ENCODE assay signal across 12 cellular contexts in genomic region chr19:49887653-49888477, GRCh38. TPM values are rescaled to one million over a fixed set of nuclear protein-coding genes. Genes with fewer than 3 reads are reported as not detected.
DNase-seq lines count a peak whose midpoint lies in the region; ATAC-seq and TF ChIP-seq lines count a peak whose summit lies in the region.
"Had no signal": no experiment of that assay in that cellular context is flagged by ENCODE, and none has a peak within 500 bp of the region (broad histone marks: within the 10 kb centered on the region; RNA-seq: fewer than 3 reads in every experiment).

No MANE protein-coding gene starts in this region.

- H3K56ac ChIP-seq in IMR-90 (ENCODE audit: extremely low read depth, insufficient read depth, low read length) = no peak overlapping the region

- WGBS in IMR-90 (ENCODE audit: extremely low coverage in 2 of 2, insufficient read length in 1 of 2), 2 experiments = 68% methylated on average over 19 of the region's 51 CpGs; no CpG with 5 or more reads in 1 of the 2 experiments
- WGBS in psoas muscle, 3 donors = 72 to 85% (median 77%) methylated on average over 48 to 51 of the region's 51 CpGs
- 95% methylated on average over 25 of the region's 51 CpGs for whole genome bisulfite sequencing in SK-N-SH (ENCODE audit: low lambda C conversion rate)

- no peak for TF ChIP-seq CTCF in IMR-90 (conservative IDR thresholded peaks at IDR 0.05; ENCODE audit: low read depth, low read length)
- TF ChIP-seq CTCF in RWPE1 (conservative IDR thresholded peaks at IDR 0.05; ENCODE audit: low read depth) = no peak
- no peak for TF ChIP-seq CTCF in psoas muscle (IDR thresholded peaks at IDR 0.05)
- TF ChIP-seq CTCF in SK-N-SH (IDR thresholded peaks at IDR 0.05) = no peak

- H3K9ac ChIP-seq in BLaER1 (no peak overlapping the region), IMR-90 (ENCODE audit: low read depth, low read length) (no peak overlapping the region), SK-N-SH (no peak overlapping the region)

- no peak for TF ChIP-seq EP300 in SK-N-SH (IDR thresholded peaks at IDR 0.05; ENCODE audit: borderline replicate concordance in 1 of 2, low read depth in 1 of 2, low read length in 1 of 2)

- no peak overlapping the region for H2BK120ac ChIP-seq in IMR-90 (ENCODE audit: low read depth, low read length)

- H3K27ac ChIP-seq in BLaER1 (0 out of 2 replicates have a peak overlapping the region, but pooled peaks have one; percentile 18), IMR-90 (ENCODE audit: insufficient read depth, low read length) (no peak overlapping the region), RWPE1 (peak overlapping the region; percentile 39; the same call in 1 of the 2 replicates), psoas muscle (no peak overlapping the region), SK-N-SH (ENCODE audit: low read depth in 2 of 2, low read length in 1 of 2) (no peak overlapping the region)
- H3K27ac ChIP-seq: HL-60, upper lobe of left lung had no signal

- no peak overlapping the region for H3K4ac ChIP-seq in IMR-90 (ENCODE audit: low read depth, low read length)

- no peaks in the 10 kb centered on the region for H3K27me3 ChIP-seq in BLaER1
- peaks cover 8% of the 10 kb centered on the region; the same call in 1 of the 2 replicates for H3K27me3 ChIP-seq in IMR-90 (ENCODE audit: control insufficient read depth, insufficient read depth, low read length)
- no peaks in the 10 kb centered on the region for H3K27me3 ChIP-seq in psoas muscle (ENCODE audit: insufficient read depth in 3 of 3, low read length in 2 of 3)
- H3K27me3 ChIP-seq in SK-N-SH (ENCODE audit: insufficient read depth) = no peaks in the 10 kb centered on the region

- H3K9me1 ChIP-seq in IMR-90 (ENCODE audit: insufficient read depth, low read length) = no peaks in the 10 kb centered on the region

- dilution Hi-C loops in IMR-90 (cut with HindIII; ENCODE audit: low sequenced_read_pairs, unreplicated experiment) = no loop called here

- CTCF ChIA-PET in IMR-90 (lab: Yijun Ruan, JAX) (no interaction called here), RWPE1 (lab: Yijun Ruan, JAX) (no interaction called here), SK-N-SH (lab: Yijun Ruan, JAX) (interaction anchor here (1.2 kb wide), 1 partner anchor 10 kb away, joined by 3 read pairs; no protein-coding TSS in a partner anchor)

- no peak for TF ChIP-seq POLR2A in IMR-90 (IDR thresholded peaks at IDR 0.05; ENCODE audit: low read depth, low read length)

- peaks cover 0 to 6% of the 10 kb centered on the region in 2 experiments; a peak in 1 of 4 replicates for H3K79me1 ChIP-seq in IMR-90 (ENCODE audit: low read depth in 1 of 2, low read length in 2 of 2)

- H4K8ac ChIP-seq in IMR-90 (ENCODE audit: low read depth in 2 of 2, low read length in 2 of 2) = no peak overlapping the region

- BruUV-seq in IMR-90 (replicated peaks; lab: Mats Ljungman, UMichigan) = no TSS peak

- intact Hi-C loops in IMR-90 (cut with micrococcal nuclease) = no loop called here
- intact Hi-C loops in psoas muscle (cut with DNase I) = no loop called here

- no peak overlapping the region for H2BK15ac ChIP-seq in IMR-90 (ENCODE audit: low read depth, low read length)

- ATAC-seq in IMR-90 (ENCODE audit: low read depth) (no peak), psoas muscle (no peak), GM19455 (IDR thresholded peaks at IDR 0.05; ENCODE audit: unreplicated experiment) (no peak)

- H3K14ac ChIP-seq in IMR-90 (replicated peaks; ENCODE audit: low read depth, low read length) = no peak overlapping the region

- H2BK20ac ChIP-seq in IMR-90 (ENCODE audit: low read depth, low read length) = no peak overlapping the region

- H2BK5ac ChIP-seq in IMR-90 (ENCODE audit: low read depth, low read length, poor library complexity, severe bottlenecking) = no peak overlapping the region

- no peak overlapping the region for H3K23ac ChIP-seq in IMR-90 (ENCODE audit: low read depth, low read length)

- peaks cover 76% of the 10 kb centered on the region for H3K4me1 ChIP-seq in BLaER1
- peaks cover 2% of the 10 kb centered on the region; the same call in 1 of the 2 replicates for H3K4me1 ChIP-seq in IMR-90 (ENCODE audit: control insufficient read depth, insufficient read depth, low read length)
- H3K4me1 ChIP-seq in psoas muscle = peaks cover 9% of the 10 kb centered on the region
- peaks cover 0 to 13% of the 10 kb centered on the region in 2 experiments; a peak in 1 of 4 replicates for H3K4me1 ChIP-seq in SK-N-SH (ENCODE audit: control insufficient read depth in 1 of 2, insufficient read depth in 2 of 2, low read depth in 1 of 2, low read length in 1 of 2)

- peaks cover 10% of the 10 kb centered on the region for H3F3A ChIP-seq in SK-N-SH (replicated peaks; ENCODE audit: insufficient read depth)

- H4K20me1 ChIP-seq in BLaER1 (no peaks in the 10 kb centered on the region), IMR-90 (ENCODE audit: insufficient read depth, low read length) (no peaks in the 10 kb centered on the region), SK-N-SH (ENCODE audit: insufficient read depth) (no peaks in the 10 kb centered on the region)

- POLR2A ChIA-PET in IMR-90 (lab: Charles Lee; ENCODE audit: unreplicated experiment) (interaction anchor here (0.6 kb wide), 1 partner anchor 11 kb away, joined by 9 read pairs; the partner anchor contains the start of gene AKT1S1), RWPE1 (lab: Yijun Ruan, JAX; ENCODE audit: low non-redundant PET) (no interaction called here), SK-N-SH (lab: Yijun Ruan, JAX) (interaction anchor here (0.8 kb wide), 1 partner anchor 11 kb away, joined by 3 read pairs; the partner anchor contains the start of gene AKT1S1)

- H2AK5ac ChIP-seq in IMR-90 (ENCODE audit: low read depth, low read length) = no peak overlapping the region

- H3K36me3 ChIP-seq in BLaER1 = peaks cover 45% of the 10 kb centered on the region
- peaks cover 31% of the 10 kb centered on the region for H3K36me3 ChIP-seq in IMR-90 (ENCODE audit: control insufficient read depth, insufficient read depth, low read length)
- H3K36me3 ChIP-seq in psoas muscle (ENCODE audit: insufficient read depth in 1 of 2, low read depth in 1 of 2) = peaks cover 11 to 62% of the 10 kb centered on the region in 2 donors
- peaks cover 10 to 21% of the 10 kb centered on the region in 2 experiments for H3K36me3 ChIP-seq in SK-N-SH (replicated peaks in 1 of 2; ENCODE audit: control insufficient read depth in 1 of 2, insufficient read depth in 2 of 2, low read length in 1 of 2)

- H3K18ac ChIP-seq in IMR-90 (ENCODE audit: low read depth, low read length) = no peak overlapping the region

- peak overlapping the region; percentile 42 for H2AK9ac ChIP-seq in IMR-90 (replicated peaks; ENCODE audit: low read depth, low read length, poor library complexity)

- H4K91ac ChIP-seq in IMR-90 (ENCODE audit: insufficient read depth, low read depth, low read length) = no peak overlapping the region

- H3K9me2 ChIP-seq in SK-N-SH = no peaks in the 10 kb centered on the region

- H3K4me3 ChIP-seq in BLaER1 = no peak overlapping the region
- no peak overlapping the region for H3K4me3 ChIP-seq in IMR-90 (ENCODE audit: insufficient read depth, low read depth, low read length)
- H3K4me3 ChIP-seq in psoas muscle = no peak overlapping the region
- H3K4me3 ChIP-seq in SK-N-SH (ENCODE audit: low read depth in 2 of 2, low read length in 1 of 2) = no peak overlapping the region
- H3K4me3 ChIP-seq: upper lobe of left lung had no signal

- H3K9me3 ChIP-seq in BLaER1 (peaks cover 3% of the 10 kb centered on the region; the same call in 1 of the 2 replicates), IMR-90 (ENCODE audit: control insufficient read depth, insufficient read depth, low read length) (peaks cover 3% of the 10 kb centered on the region; the same call in 1 of the 2 replicates), psoas muscle (no peaks in the 10 kb centered on the region), SK-N-SH (no peaks in the 10 kb centered on the region)
- H3K9me3 ChIP-seq: upper lobe of left lung had no signal

- 0 out of 2 replicates have a peak overlapping the region, but pooled peaks have one; percentile 7 for H3K4me2 ChIP-seq in BLaER1
- no peak overlapping the region for H3K4me2 ChIP-seq in IMR-90 (ENCODE audit: low read depth, low read length)
- H3K4me2 ChIP-seq in SK-N-SH = no peak overlapping the region

- H2AFZ ChIP-seq in IMR-90 (replicated peaks; ENCODE audit: low read length, poor library complexity) (no peak overlapping the region), SK-N-SH (ENCODE audit: low read depth) (no peak overlapping the region)

- no peak overlapping the region for H4K5ac ChIP-seq in IMR-90 (ENCODE audit: low read depth, low read length)

- no peak for TF ChIP-seq RAD21 in IMR-90 (IDR thresholded peaks at IDR 0.05; ENCODE audit: low read length)
- no peak for TF ChIP-seq RAD21 in SK-N-SH (IDR thresholded peaks at IDR 0.05; ENCODE audit: low read length)

- in situ Hi-C loops in IMR-90 (cut with MboI; ENCODE audit: low sequenced_read_pairs) = no loop called here

- no peaks in the 10 kb centered on the region for H3K79me2 ChIP-seq in SK-N-SH (ENCODE audit: insufficient read depth)

- DNase-seq in IMR-90 (no peak), RWPE1 (ENCODE audit: low spot score) (no peak), psoas muscle (no peak), SK-N-SH (no peak)
- DNase-seq: activated T-cell treated with anti-CD3 and anti-CD28 coated beads, Interleukin-2, amount 50 U/mL, for 24 hours; caudate nucleus; DMS 273 treated with DMSO at 0.1 percent for 48 hours; NCI-H446 treated with DMSO at 0.1 percent for 48 hours had no signal

RNA-seq across cellular contexts. Expression of gene IL4I1, which starts 8.8 kb away (rescaled TPM):
- total RNA-seq in IMR-90 (2012; rRNA removed) (under 0.01 and 0.36 TPM in 2 replicates), psoas muscle (1 to 10 TPM in 1 of 4 donors, under 1 TPM in 3; 0.21 to 3.3 (median 0.46) TPM)
- polyA plus RNA-seq in IMR-90 (2012; rRNA removed) (0.27 and 0.31 TPM in 2 replicates), psoas muscle (under 1 TPM; 0.05 to 0.46 (median 0.27) TPM), SK-N-SH (2012; rRNA removed) (0.35 and 0.50 TPM in 2 replicates)
- polyA plus RNA-seq in IMR-90 (2012; cell fraction: cytosol; rRNA removed) = 0.29 and 0.48 TPM in 2 replicates
- polyA plus RNA-seq in IMR-90 (2012; cell fraction: nucleus; rRNA removed; ENCODE audit: low replicate concordance) = 0.24 and 0.60 TPM in 2 replicates
- 0.27 and 0.31 TPM in 2 replicates for polyA plus RNA-seq in SK-N-SH (2012; cell fraction: cytosol; rRNA removed)
- 0.76 and 0.97 TPM in 2 replicates for polyA plus RNA-seq in SK-N-SH (2012; cell fraction: nucleus; rRNA removed)

RNA-seq across cellular contexts. Expression of gene TBC1D17, which starts 10.4 kb away (rescaled TPM):
- total RNA-seq in IMR-90 (2012; rRNA removed) = 1.1 and 1.4 TPM in 2 replicates
- 26.8 and 27.8 TPM in 2 replicates for polyA plus RNA-seq in IMR-90 (2012; rRNA removed)
- polyA plus RNA-seq in IMR-90 (2012; cell fraction: cytosol; rRNA removed) = 18.6 and 33.5 TPM in 2 replicates
- polyA plus RNA-seq in IMR-90 (2012; cell fraction: nucleus; rRNA removed; ENCODE audit: low replicate concordance) = 40.7 and 82.6 TPM in 2 replicates
- total RNA-seq in psoas muscle = 100 to 1,000 TPM in 2 of 4 donors, 10 to 100 TPM in 2; 81.8 to 107 (median 94.8) TPM
- 10 to 100 TPM; 36.3 to 62.0 (median 52.6) TPM for polyA plus RNA-seq in psoas muscle
- polyA plus RNA-seq in SK-N-SH (2012; rRNA removed) = 27.3 and 28.3 TPM in 2 replicates
- polyA plus RNA-seq in SK-N-SH (2012; cell fraction: cytosol; rRNA removed) = 14.9 and 22.0 TPM in 2 replicates
- 76.2 and 78.9 TPM in 2 replicates for polyA plus RNA-seq in SK-N-SH (2012; cell fraction: nucleus; rRNA removed)

RNA-seq across cellular contexts. Expression of gene AKT1S1, which starts 10.7 kb away (rescaled TPM):
- total RNA-seq in IMR-90 (2012; rRNA removed) = 3.6 and 5.0 TPM in 2 replicates
- polyA plus RNA-seq in IMR-90 (2012; rRNA removed) = 54.4 and 68.7 TPM in 2 replicates
- 58.5 and 76.0 TPM in 2 replicates for polyA plus RNA-seq in IMR-90 (2012; cell fraction: cytosol; rRNA removed)
- 78.4 and 102 TPM in 2 replicates for polyA plus RNA-seq in IMR-90 (2012; cell fraction: nucleus; rRNA removed; ENCODE audit: low replicate concordance)
- total RNA-seq in psoas muscle = 10 to 100 TPM; 56.0 to 82.8 (median 57.2) TPM
- 100 to 1,000 TPM in 1 of 3 donors, 10 to 100 TPM in 2; 48.0 to 103 (median 76.0) TPM for polyA plus RNA-seq in psoas muscle
- polyA plus RNA-seq in SK-N-SH (2012; rRNA removed) = 56.7 and 63.7 TPM in 2 replicates
- 37.5 and 51.2 TPM in 2 replicates for polyA plus RNA-seq in SK-N-SH (2012; cell fraction: cytosol; rRNA removed)
- 87.9 and 96.3 TPM in 2 replicates for polyA plus RNA-seq in SK-N-SH (2012; cell fraction: nucleus; rRNA removed)

RNA-seq across cellular contexts. Expression of gene PNKP, which starts 20.5 kb away (rescaled TPM):
- total RNA-seq in IMR-90 (2012; rRNA removed) = 10.6 and 14.2 TPM in 2 replicates
- 25.0 and 33.0 TPM in 2 replicates for polyA plus RNA-seq in IMR-90 (2012; rRNA removed)
- polyA plus RNA-seq in IMR-90 (2012; cell fraction: cytosol; rRNA removed) = 16.7 and 18.1 TPM in 2 replicates
- 171 and 356 TPM in 2 replicates for polyA plus RNA-seq in IMR-90 (2012; cell fraction: nucleus; rRNA removed; ENCODE audit: low replicate concordance)
- 10 to 100 TPM; 20.6 to 28.2 (median 23.9) TPM for total RNA-seq in psoas muscle
- 10 to 100 TPM; 16.7 to 31.9 (median 18.2) TPM for polyA plus RNA-seq in psoas muscle
- 45.5 and 52.0 TPM in 2 replicates for polyA plus RNA-seq in SK-N-SH (2012; rRNA removed)
- polyA plus RNA-seq in SK-N-SH (2012; cell fraction: cytosol; rRNA removed) = 8.6 and 13.1 TPM in 2 replicates
- polyA plus RNA-seq in SK-N-SH (2012; cell fraction: nucleus; rRNA removed) = 317 and 404 TPM in 2 replicates

RNA-seq across cellular contexts. Expression of gene PTOV1, which starts 36.9 kb away (rescaled TPM):
- total RNA-seq in IMR-90 (2012; rRNA removed) (34.4 and 36.1 TPM in 2 replicates), psoas muscle (100 to 1,000 TPM in 3 of 4 donors, 10 to 100 TPM in 1; 93.2 to 189 (median 151) TPM)
- polyA plus RNA-seq in IMR-90 (2012; rRNA removed) (106 and 107 TPM in 2 replicates), psoas muscle (100 to 1,000 TPM in 2 of 3 donors, 10 to 100 TPM in 1; 72.1 to 122 (median 106) TPM), SK-N-SH (2012; rRNA removed) (56.1 and 95.0 TPM in 2 replicates)
- 63.8 and 170 TPM in 2 replicates for polyA plus RNA-seq in IMR-90 (2012; cell fraction: cytosol; rRNA removed)
- polyA plus RNA-seq in IMR-90 (2012; cell fraction: nucleus; rRNA removed; ENCODE audit: low replicate concordance) = 249 and 529 TPM in 2 replicates
- polyA plus RNA-seq in SK-N-SH (2012; cell fraction: cytosol; rRNA removed) = 32.2 and 57.7 TPM in 2 replicates
- 272 and 289 TPM in 2 replicates for polyA plus RNA-seq in SK-N-SH (2012; cell fraction: nucleus; rRNA removed)

Comparison
In these comparisons a context has a peak if more than half of its experiments do, and no peak if none do; other contexts are left out.
1. H3K27ac ChIP-seq: peak in BLaER1 (single experiment) and RWPE1 (single experiment); none in IMR-90 (single experiment), psoas muscle (single experiment) and SK-N-SH (0 of 2).